8 cellular contexts compared by ENCODE assay signal in the genomic region with DNA sequence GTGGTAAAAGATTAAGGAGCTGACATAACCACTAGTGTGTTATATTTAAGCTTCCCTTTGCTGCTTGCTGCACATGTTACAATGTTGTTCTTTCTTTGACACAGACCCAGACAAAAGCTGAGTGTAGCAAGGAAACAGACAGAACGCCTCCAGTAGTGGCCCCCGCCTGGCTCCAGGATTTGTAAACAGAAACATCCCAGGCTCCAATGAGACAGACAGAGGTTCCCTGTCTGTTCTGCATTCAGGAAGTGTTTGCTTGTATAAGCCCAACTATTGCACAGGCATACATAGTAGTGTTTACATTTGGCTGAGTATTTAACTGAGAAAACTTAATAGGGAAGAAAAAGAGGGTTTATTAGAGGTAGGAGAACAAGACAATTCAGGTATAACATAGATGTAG.
DNase-seq lines count a peak whose midpoint lies in the region; ATAC-seq, FAIRE-seq and TF ChIP-seq lines count a peak whose summit lies in the region.

No MANE protein-coding gene starts in this region.

- TF ChIP-seq POLR2A in H54 (IDR thresholded peaks at IDR 0.05; ENCODE audit: low read depth, low read length): no peak

- no peak for TF ChIP-seq CTCF in retinal pigment epithelial cell (conservative IDR thresholded peaks at IDR 0.05; ENCODE audit: low read depth, low read length)

- peak; percentile 57 for FAIRE-seq in H54 (lab: Jason Lieb, UNC)

- DNase-seq in H54 (ENCODE audit: insufficient read length, low spot score) (no peak), glomerular endothelial cell (ENCODE audit: extremely low read depth, low read depth, low spot score) (peak; percentile 18), retinal pigment epithelial cell (ENCODE audit: low read depth) (peak; percentile 46), SW 1271 (lab: John Stamatoyannopoulos, UW) (no peak)
- DNase-seq in stimulated activated CD4-positive, alpha-beta T cell treated with anti-CD3 and anti-CD28 coated beads, Interleukin-2, amount 100 ng/mL, for 48 hours: no peak

- no peak for ATAC-seq in HG02610 (IDR thresholded peaks at IDR 0.05; ENCODE audit: unreplicated experiment)
- no peak for ATAC-seq in GM21717 (IDR thresholded peaks at IDR 0.05; ENCODE audit: unreplicated experiment)

- H3K4me3 ChIP-seq in retinal pigment epithelial cell (ENCODE audit: low read length): no peak overlapping the region

TF ChIP-seq in PFSK-1, 5 proteins besides CTCF, POLR2A, EP300 and RAD21:
- TF ChIP-seq TAF1 (IDR thresholded peaks at IDR 0.05; ENCODE audit: borderline replicate concordance, insufficient read depth, low read length) (no peak), SIN3A (IDR thresholded peaks at IDR 0.05; ENCODE audit: borderline replicate concordance, insufficient read depth, low read length) (peak; percentile 97), POLR2AphosphoS5 (IDR thresholded peaks at IDR 0.05; ENCODE audit: low read depth, low read length) (no peak), FOXP2 (optimal IDR thresholded peaks at IDR 0.05; ENCODE audit: borderline replicate concordance, extremely low read depth, extremely low read length, insufficient read depth) (peak; percentile 85)
- TF ChIP-seq, protein P1, sequence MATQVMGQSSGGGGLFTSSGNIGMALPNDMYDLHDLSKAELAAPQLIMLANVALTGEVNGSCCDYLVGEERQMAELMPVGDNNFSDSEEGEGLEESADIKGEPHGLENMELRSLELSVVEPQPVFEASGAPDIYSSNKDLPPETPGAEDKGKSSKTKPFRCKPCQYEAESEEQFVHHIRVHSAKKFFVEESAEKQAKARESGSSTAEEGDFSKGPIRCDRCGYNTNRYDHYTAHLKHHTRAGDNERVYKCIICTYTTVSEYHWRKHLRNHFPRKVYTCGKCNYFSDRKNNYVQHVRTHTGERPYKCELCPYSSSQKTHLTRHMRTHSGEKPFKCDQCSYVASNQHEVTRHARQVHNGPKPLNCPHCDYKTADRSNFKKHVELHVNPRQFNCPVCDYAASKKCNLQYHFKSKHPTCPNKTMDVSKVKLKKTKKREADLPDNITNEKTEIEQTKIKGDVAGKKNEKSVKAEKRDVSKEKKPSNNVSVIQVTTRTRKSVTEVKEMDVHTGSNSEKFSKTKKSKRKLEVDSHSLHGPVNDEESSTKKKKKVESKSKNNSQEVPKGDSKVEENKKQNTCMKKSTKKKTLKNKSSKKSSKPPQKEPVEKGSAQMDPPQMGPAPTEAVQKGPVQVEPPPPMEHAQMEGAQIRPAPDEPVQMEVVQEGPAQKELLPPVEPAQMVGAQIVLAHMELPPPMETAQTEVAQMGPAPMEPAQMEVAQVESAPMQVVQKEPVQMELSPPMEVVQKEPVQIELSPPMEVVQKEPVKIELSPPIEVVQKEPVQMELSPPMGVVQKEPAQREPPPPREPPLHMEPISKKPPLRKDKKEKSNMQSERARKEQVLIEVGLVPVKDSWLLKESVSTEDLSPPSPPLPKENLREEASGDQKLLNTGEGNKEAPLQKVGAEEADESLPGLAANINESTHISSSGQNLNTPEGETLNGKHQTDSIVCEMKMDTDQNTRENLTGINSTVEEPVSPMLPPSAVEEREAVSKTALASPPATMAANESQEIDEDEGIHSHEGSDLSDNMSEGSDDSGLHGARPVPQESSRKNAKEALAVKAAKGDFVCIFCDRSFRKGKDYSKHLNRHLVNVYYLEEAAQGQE (IDR thresholded peaks at IDR 0.05; ENCODE audit: insufficient read depth in 1 of 2, low read depth in 2 of 2, low read length in 2 of 2): no peak

Comparison
In these comparisons a context has a peak if more than half of its experiments do, and no peak if none do; other contexts are left out.
1. DNase-seq: peak in glomerular endothelial cell (single experiment) and retinal pigment epithelial cell (single experiment); none in H54 (single experiment), stimulated activated CD4-positive, alpha-beta T cell treated with anti-CD3 and anti-CD28 coated beads, Interleukin-2, amount 100 ng/mL, for 48 hours (0 of 2) and SW 1271 (0 of 2).